1 cellular context compared by ENCODE assay signal in genomic region chr6:112026933-112027332, GRCh38.
TF ChIP-seq lines count a peak whose summit lies in the region.

No MANE protein-coding gene starts in this region.

TF ChIP-seq in K562, 482 proteins besides CTCF, POLR2A, EP300 and RAD21 (continued from another document):
- TF ChIP-seq CEBPZ (IDR thresholded peaks at IDR 0.05; ENCODE audit: borderline replicate concordance, low read depth, low read length) (no peak), KAT8 (IDR thresholded peaks at IDR 0.05; ENCODE audit: low read depth) (no peak)
